14 cellular contexts compared by ENCODE assay signal in genomic region chr6:111550953-111551352, GRCh38. TPM values are rescaled to one million over a fixed set of nuclear protein-coding genes. Genes with fewer than 3 reads are reported as not detected.
A peak's percentile ranks its signal among the peaks of the same experiment; 100 is the strongest.
DNase-seq lines count a peak whose midpoint lies in the region; ATAC-seq and TF ChIP-seq lines count a peak whose summit lies in the region.
"Had no signal": no experiment of that assay in that cellular context is flagged by ENCODE, and none has a peak within 500 bp of the region (broad histone marks: within the 10 kb centered on the region; RNA-seq: fewer than 3 reads in every experiment).

No MANE protein-coding gene starts in this region.

- WGBS in adrenal gland, 4 donors, result 88 to 93% (median 92%) methylated on average over 8 of the region's 8 CpGs

- H3K27ac ChIP-seq in cardiac muscle cell (peak overlapping the region; percentile 98), adrenal gland (peak overlapping the region in 3 of 5 donors; percentile 24 to 88 (median 80)), vagina (peak overlapping the region; percentile 84), upper lobe of right lung (no peak overlapping the region)

- no peaks in the 10 kb centered on the region for H3K36me3 ChIP-seq in cardiac muscle cell
- H3K36me3 ChIP-seq in adrenal gland (replicated peaks in 1 of 2), result no peaks in the 10 kb centered on the region
- H3K36me3 ChIP-seq in vagina, result no peaks in the 10 kb centered on the region
- H3K36me3 ChIP-seq in upper lobe of right lung, result no peaks in the 10 kb centered on the region
- H3K36me3 ChIP-seq: ascending aorta, left lung had no signal

- H3K27me3 Mint-ChIP-seq in nephron (ENCODE audit: low read depth), result peaks cover 3% of the 10 kb centered on the region
- H3K27me3 Mint-ChIP-seq: activated T-cell treated with anti-CD3 and anti-CD28 coated beads, Interleukin-2, amount 50 U/mL, for 24 hours had no signal

- H3K27me3 ChIP-seq in cardiac muscle cell, result no peaks in the 10 kb centered on the region
- no peaks in the 10 kb centered on the region for H3K27me3 ChIP-seq in adrenal gland
- H3K27me3 ChIP-seq in vagina, result no peaks in the 10 kb centered on the region
- no peaks in the 10 kb centered on the region for H3K27me3 ChIP-seq in upper lobe of right lung
- H3K27me3 ChIP-seq: ascending aorta, left lung, MG63 had no signal

- no peaks in the 10 kb centered on the region for H3K9me3 Mint-ChIP-seq in nephron
- H3K9me3 Mint-ChIP-seq: activated T-cell treated with anti-CD3 and anti-CD28 coated beads, Interleukin-2, amount 50 U/mL, for 24 hours had no signal

- TF ChIP-seq CTCF in cardiac muscle cell (IDR thresholded peaks at IDR 0.05; ENCODE audit: low read depth, low read length) (no peak), adrenal gland (IDR thresholded peaks at IDR 0.05) (no peak), nephron (IDR thresholded peaks at IDR 0.05; ENCODE audit: unreplicated experiment in 3 of 3) (no peak), vagina (IDR thresholded peaks at IDR 0.05) (no peak), upper lobe of right lung (IDR thresholded peaks at IDR 0.05) (no peak)

- peaks cover under 1% of the 10 kb centered on the region for H3K36me3 Mint-ChIP-seq in nephron (ENCODE audit: low read depth)

- H3K27ac Mint-ChIP-seq in nephron, result peak overlapping the region; percentile 96 to 97 (median 97)
- H3K27ac Mint-ChIP-seq: activated T-cell treated with anti-CD3 and anti-CD28 coated beads, Interleukin-2, amount 50 U/mL, for 24 hours had no signal

- intact Hi-C loops in left cardiac atrium (cut with DNase I), result no loop called here
- intact Hi-C loops in adrenal gland (cut with DNase I), result no loop called here
- intact Hi-C loops in vagina (cut with DNase I), result no loop called here
- intact Hi-C loops in upper lobe of right lung (cut with DNase I), result no loop called here

- H3K4me1 Mint-ChIP-seq in nephron, result peaks cover 56% of the 10 kb centered on the region

- no peaks in the 10 kb centered on the region for H3K9me3 ChIP-seq in cardiac muscle cell (ENCODE audit: low read depth)
- H3K9me3 ChIP-seq in adrenal gland (replicated peaks in 1 of 3), result no peaks in the 10 kb centered on the region
- no peaks in the 10 kb centered on the region for H3K9me3 ChIP-seq in vagina
- no peaks in the 10 kb centered on the region for H3K9me3 ChIP-seq in upper lobe of right lung
- H3K9me3 ChIP-seq: ascending aorta, left lung, MG63 had no signal

- H3K4me1 ChIP-seq in cardiac muscle cell (ENCODE audit: low read depth), result peaks cover 42% of the 10 kb centered on the region
- peaks cover 19 to 28% of the 10 kb centered on the region in 2 donors for H3K4me1 ChIP-seq in adrenal gland (replicated peaks in 1 of 2)
- H3K4me1 ChIP-seq in vagina, result peaks cover 56% of the 10 kb centered on the region
- H3K4me1 ChIP-seq in upper lobe of right lung, result peaks cover 30% of the 10 kb centered on the region

- DNase-seq in cardiac muscle cell (ENCODE audit: low read depth in 1 of 2, low spot score in 1 of 2) (no peak), left cardiac atrium (no peak), adrenal gland (no peak), vagina (ENCODE audit: extremely low spot score in 2 of 2) (no peak), upper lobe of right lung (no peak)
- DNase-seq in effector CD8-positive, alpha-beta T cell (lab: John Stamatoyannopoulos, UW), result no peak
- DNase-seq: activated T-cell treated with anti-CD3 and anti-CD28 coated beads, Interleukin-2, amount 50 U/mL, for 24 hours; glutamatergic neuron; MG63 had no signal

- TF ChIP-seq POLR2A in adrenal gland (IDR thresholded peaks at IDR 0.05), result no peak
- TF ChIP-seq POLR2A in vagina (IDR thresholded peaks at IDR 0.05), result no peak

- H3K4me3 Mint-ChIP-seq in nephron, result peak overlapping the region in 1 of 3 experiments; percentile 18
- H3K4me3 Mint-ChIP-seq: activated T-cell treated with anti-CD3 and anti-CD28 coated beads, Interleukin-2, amount 50 U/mL, for 24 hours had no signal

- ATAC-seq in left cardiac atrium (no peak), HG03097 (IDR thresholded peaks at IDR 0.05; ENCODE audit: low FRiP score, unreplicated experiment) (no peak), upper lobe of right lung (no peak)

- H3K4me3 ChIP-seq in cardiac muscle cell, result no peak overlapping the region
- H3K4me3 ChIP-seq in adrenal gland, result no peak overlapping the region
- no peak overlapping the region for H3K4me3 ChIP-seq in vagina
- H3K4me3 ChIP-seq in upper lobe of right lung, result no peak overlapping the region
- H3K4me3 ChIP-seq: ascending aorta, left lung, MG63, SK-N-MC had no signal

RNA-seq across cellular contexts. Expression of gene TRAF3IP2, which starts 54.7 kb away (rescaled TPM):
- 19.0 and 28.9 TPM in 2 replicates for total RNA-seq in cardiac muscle cell
- polyA plus RNA-seq in cardiac muscle cell, result 15.2 and 20.8 TPM in 2 replicates
- 10 to 100 TPM; 11.2 to 13.2 TPM for total RNA-seq in left cardiac atrium
- 10 to 100 TPM; 35.7 to 53.7 (median 46.2) TPM for total RNA-seq in adrenal gland
- 10 to 100 TPM; 32.9 to 70.8 (median 56.9) TPM for polyA plus RNA-seq in adrenal gland
- 35.1 TPM for total RNA-seq in vagina
- total RNA-seq in upper lobe of right lung, result 32.1 TPM
